Comparison of ENCODE assay signal across 8 cellular contexts in the genomic region with DNA sequence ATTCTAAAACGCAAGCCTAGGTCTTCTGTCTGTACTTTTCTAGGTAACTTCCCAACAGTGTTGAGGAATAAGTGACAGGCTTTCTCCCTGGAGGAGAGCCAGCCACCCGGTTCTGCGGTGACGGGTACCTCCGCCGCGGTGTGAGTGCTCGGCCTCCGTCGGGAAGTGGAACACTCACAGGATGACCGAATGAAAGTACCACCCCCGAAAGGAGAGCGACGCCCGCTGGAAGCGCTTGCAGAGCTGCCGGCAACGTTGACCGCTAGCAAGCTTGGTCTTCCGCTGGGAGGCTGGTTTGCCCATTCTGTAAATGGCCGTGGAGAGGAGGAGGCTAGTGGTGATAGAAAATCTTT. TPM values are rescaled to one million over a fixed set of nuclear protein-coding genes. Genes with fewer than 3 reads are reported as not detected.
A peak's percentile ranks its signal among the peaks of the same experiment; 100 is the strongest.
DNase-seq lines count a peak whose midpoint lies in the region; ATAC-seq and TF ChIP-seq lines count a peak whose summit lies in the region.

No MANE protein-coding gene starts in this region.

- peak; percentile 31 for DNase-seq in activated naive CD4-positive, alpha-beta T cell treated with Interleukin-2 at 50 U/mL for 16 hours
- no peak for DNase-seq in activated naive CD4-positive, alpha-beta T cell (lab: John Stamatoyannopoulos, UW)
- DNase-seq in activated CD4-positive, alpha-beta T cell treated with anti-CD3 and anti-CD28 coated beads, Interleukin-2, amount 50 U/mL, for 24 hours (ENCODE audit: low read depth in 1 of 2, low spot score in 1 of 2) = peak; percentile 2
- DNase-seq in epidermal melanocyte (ENCODE audit: insufficient read length, low spot score) = peak; percentile 51
- peak; percentile 75 to 82 (median 80) for DNase-seq in mucosa of descending colon
- DNase-seq in NCI-H2029 treated with DMSO at 0.1 percent for 48 hours (lab: John Stamatoyannopoulos, UW) = no peak

- H3K4me3 ChIP-seq in mucosa of descending colon (peak overlapping the region; percentile 41), stomach smooth muscle (ENCODE audit: low read length in 2 of 2) (peak overlapping the region; percentile 73 to 94)

- intact Hi-C loops in mucosa of descending colon (cut with DNase I, micrococcal nuclease) = loop anchor here in 1 of 2 donors (5.0 kb wide), 2 partner anchors 58 to 343 kb away; a partner anchor contains a TSS

- peak overlapping the region; percentile 97 to 98 for H3K9ac ChIP-seq in stomach smooth muscle (ENCODE audit: low read length in 2 of 2)

- H3K4me1 ChIP-seq in mucosa of descending colon (ENCODE audit: low read depth) (peaks cover 16% of the 10 kb centered on the region), stomach smooth muscle (ENCODE audit: control insufficient read depth, insufficient read depth, low read length) (peaks cover 10% of the 10 kb centered on the region)

- no peaks in the 10 kb centered on the region for H3K27me3 ChIP-seq in stomach smooth muscle (ENCODE audit: control insufficient read depth in 1 of 2, insufficient read depth in 2 of 2, low read length in 2 of 2)

- H3K36me3 ChIP-seq in mucosa of descending colon (ENCODE audit: low read depth) = no peaks in the 10 kb centered on the region
- peaks cover 3 to 4% of the 10 kb centered on the region in 2 donors for H3K36me3 ChIP-seq in stomach smooth muscle (ENCODE audit: control insufficient read depth in 2 of 2, insufficient read depth in 2 of 2, low read length in 2 of 2)

- H3K27ac ChIP-seq in stomach smooth muscle (ENCODE audit: low read length) = peak overlapping the region; percentile 97

- ATAC-seq in HG03439 (IDR thresholded peaks at IDR 0.05; ENCODE audit: unreplicated experiment) (peak; percentile 31), mucosa of descending colon (peak; percentile 66)

- no peak for TF ChIP-seq CTCF in mucosa of descending colon (IDR thresholded peaks at IDR 0.05)

- H3K9me3 ChIP-seq in mucosa of descending colon (no peaks in the 10 kb centered on the region), stomach smooth muscle (ENCODE audit: control insufficient read depth in 2 of 2, low read length in 2 of 2) (no peaks in the 10 kb centered on the region)

RNA-seq across cellular contexts. Expression of a gene that starts 0.6 kb away (rescaled TPM):
- total RNA-seq in mucosa of descending colon = 10 to 100 TPM; 10.0 to 14.1 (median 13.4) TPM

RNA-seq across cellular contexts. Expression of a gene that starts 57.1 kb away (rescaled TPM):
- 10 to 100 TPM in 2 of 3 donors, 1 to 10 TPM in 1; 9.1 to 10.5 (median 10.0) TPM for total RNA-seq in mucosa of descending colon

Comparison
In these comparisons a context has a peak if more than half of its experiments do, and no peak if none do; other contexts are left out.
1. DNase-seq: peak in activated naive CD4-positive, alpha-beta T cell treated with Interleukin-2 at 50 U/mL for 16 hours (single experiment), activated CD4-positive, alpha-beta T cell treated with anti-CD3 and anti-CD28 coated beads, Interleukin-2, amount 50 U/mL, for 24 hours (2 of 2), epidermal melanocyte (single experiment) and mucosa of descending colon (3 of 3); none in activated naive CD4-positive, alpha-beta T cell (0 of 4) and NCI-H2029 treated with DMSO at 0.1 percent for 48 hours (single experiment).